Comparison of ENCODE assay signal across 29 cellular contexts in genomic region chr17:69734656-69735055, GRCh38.
A peak's percentile ranks its signal among the peaks of the same experiment; 100 is the strongest.
DNase-seq lines count a peak whose midpoint lies in the region; ATAC-seq and TF ChIP-seq lines count a peak whose summit lies in the region.
"Had no signal": no experiment of that assay in that cellular context is flagged by ENCODE, and none has a peak within 500 bp of the region (broad histone marks: within the 10 kb centered on the region; RNA-seq: fewer than 3 reads in every experiment).

No MANE protein-coding gene starts in this region.

- DNase-seq in SK-N-SH, result no peak
- no peak for DNase-seq in RWPE1 (ENCODE audit: low spot score)
- peak; percentile 78 for DNase-seq in islet precursor cell
- DNase-seq in colonic mucosa, result no peak
- DNase-seq in thyroid gland, result no peak
- DNase-seq: activated CD4-positive, alpha-beta T cell treated with anti-CD3 and anti-CD28 coated beads for 36 hours; activated CD8-positive, alpha-beta memory T cell treated with anti-CD3 and anti-CD28 coated beads for 24 hours; activated T-cell treated with anti-CD3 and anti-CD28 coated beads for 4 hours; anterior cingulate cortex; COR-L47; endodermal cell; foreskin keratinocyte; GF-D8; left cardiac atrium; NCI-H1105; NCI-H187; NCI-H510A treated with DMSO at 0.1 percent for 48 hours; stimulated activated CD4-positive, alpha-beta T cell treated with anti-CD3 and anti-CD28 coated beads, Interleukin-1b, Interleukin-23, amount 100 ng/mL, for 48 hours; stimulated activated naive CD8-positive, alpha-beta T cell treated with anti-CD3 and anti-CD28 coated beads, Interleukin-15, Interleukin-2, amounts not matched to agents 100 U/mL and 50 U/mL, for 24 hours had no signal

- H3K9me3 ChIP-seq in SK-N-SH (no peaks in the 10 kb centered on the region), skeletal muscle tissue (ENCODE audit: control insufficient read depth in 3 of 3, low read length in 3 of 3) (no peaks in the 10 kb centered on the region), colonic mucosa (no peaks in the 10 kb centered on the region), thyroid gland (no peaks in the 10 kb centered on the region)

- H3K9me2 ChIP-seq in SK-N-SH, result no peaks in the 10 kb centered on the region

- H3K27me3 ChIP-seq in SK-N-SH (ENCODE audit: insufficient read depth) (no peaks in the 10 kb centered on the region), skeletal muscle tissue (ENCODE audit: control insufficient read depth in 3 of 3, insufficient read depth in 3 of 3, low read length in 3 of 3) (no peaks in the 10 kb centered on the region), colonic mucosa (no peaks in the 10 kb centered on the region), thyroid gland (no peaks in the 10 kb centered on the region)
- H3K27me3 ChIP-seq: cardiac muscle cell, foreskin keratinocyte had no signal

- H4K20me1 ChIP-seq in SK-N-SH (ENCODE audit: insufficient read depth), result no peaks in the 10 kb centered on the region

- no peak overlapping the region for H3K9ac ChIP-seq in SK-N-SH
- no peak overlapping the region for H3K9ac ChIP-seq in skeletal muscle tissue (ENCODE audit: low read depth in 1 of 3, low read length in 3 of 3)
- no peak overlapping the region for H3K9ac ChIP-seq in colonic mucosa (ENCODE audit: low read depth in 2 of 2, low read length in 2 of 2)

- POLR2A ChIA-PET in SK-N-SH (lab: Yijun Ruan, JAX), result no interaction called here
- POLR2A ChIA-PET in RWPE1 (lab: Yijun Ruan, JAX; ENCODE audit: low non-redundant PET), result no interaction called here

- 71% methylated on average over 1 of the region's 1 CpG for WGBS in SK-N-SH (ENCODE audit: low lambda C conversion rate)
- 92 to 96% methylated on average over 1 of the region's 1 CpG for WGBS in thyroid gland, 2 donors

- no peak for TF ChIP-seq CTCF in SK-N-SH (IDR thresholded peaks at IDR 0.05)
- TF ChIP-seq CTCF in RWPE1 (conservative IDR thresholded peaks at IDR 0.05; ENCODE audit: low read depth), result no peak
- no peak for TF ChIP-seq CTCF in colonic mucosa (IDR thresholded peaks at IDR 0.05)
- no peak for TF ChIP-seq CTCF in thyroid gland (IDR thresholded peaks at IDR 0.05)

- no peak for TF ChIP-seq EP300 in SK-N-SH (IDR thresholded peaks at IDR 0.05; ENCODE audit: borderline replicate concordance in 1 of 2, low read depth in 1 of 2, low read length in 1 of 2)

- no peaks in the 10 kb centered on the region for H3K79me2 ChIP-seq in SK-N-SH (ENCODE audit: insufficient read depth)

- H3K27ac ChIP-seq in SK-N-SH (ENCODE audit: low read depth in 2 of 2, low read length in 1 of 2) (no peak overlapping the region), RWPE1 (peak overlapping the region; percentile 9; the same call in 1 of the 2 replicates), skeletal muscle tissue (ENCODE audit: low read depth, low read length) (peak overlapping the region; percentile 77), colonic mucosa (no peak overlapping the region), thyroid gland (no peak overlapping the region)
- H3K27ac ChIP-seq: 22Rv1, C4-2B, cardiac muscle cell, foreskin keratinocyte, VCaP had no signal

- H3K4me2 ChIP-seq in SK-N-SH, result no peak overlapping the region

- CTCF ChIA-PET in SK-N-SH (lab: Yijun Ruan, JAX), result no interaction called here
- CTCF ChIA-PET in RWPE1 (lab: Yijun Ruan, JAX), result interaction anchor here (0.6 to 1.8 kb wide), 3 partner anchors 128 to 802 kb away, joined by 3 to 5 read pairs (median 4); no protein-coding TSS in a partner anchor

- no peak for ATAC-seq in SK-N-SH treated with all-trans-retinoic acid at 6 μM for 48 hours
- ATAC-seq in GM19455 (IDR thresholded peaks at IDR 0.05; ENCODE audit: unreplicated experiment), result no peak
- ATAC-seq: activated CD4-positive, alpha-beta T cell treated with anti-CD3 and anti-CD28 coated beads for 36 hours; activated naive CD4-positive, alpha-beta T cell treated with anti-CD3 and anti-CD28 coated beads, Interleukin-2, amount 50 U/mL, for 72 hours; esophagus mucosa; stimulated activated naive CD8-positive, alpha-beta T cell treated with anti-CD3 and anti-CD28 coated beads, Interleukin-15, Interleukin-2, amounts not matched to agents 100 U/mL and 50 U/mL, for 24 hours had no signal

- no peak for TF ChIP-seq POLR2A in thyroid gland (IDR thresholded peaks at IDR 0.05)

- intact Hi-C loops in colonic mucosa (cut with DNase I), result no loop called here
- intact Hi-C loops in thyroid gland (cut with DNase I), result no loop called here

- no peak for TF ChIP-seq RAD21 in SK-N-SH (IDR thresholded peaks at IDR 0.05; ENCODE audit: low read length)

- no peaks in the 10 kb centered on the region for H3F3A ChIP-seq in SK-N-SH (replicated peaks; ENCODE audit: insufficient read depth)

- H3K4me1 ChIP-seq in SK-N-SH (ENCODE audit: control insufficient read depth in 1 of 2, insufficient read depth in 2 of 2, low read depth in 1 of 2, low read length in 1 of 2) (peaks cover 8 to 24% of the 10 kb centered on the region in 2 experiments; a peak in 3 of 4 replicates), skeletal muscle tissue (ENCODE audit: control insufficient read depth in 3 of 3, insufficient read depth in 3 of 3, low read length in 3 of 3) (peaks cover 12 to 17% (median 15%) of the 10 kb centered on the region in 3 donors), colonic mucosa (no peaks in the 10 kb centered on the region), thyroid gland (peaks cover 4 to 31% of the 10 kb centered on the region in 2 donors)

- H3K4me3 ChIP-seq in SK-N-SH (ENCODE audit: low read depth in 2 of 2, low read length in 1 of 2) (no peak overlapping the region), skeletal muscle tissue (ENCODE audit: low read length in 3 of 3) (no peak overlapping the region), colonic mucosa (no peak overlapping the region), thyroid gland (replicated peaks in 1 of 3) (no peak overlapping the region)
- H3K4me3 ChIP-seq: cardiac muscle cell, lung had no signal

- no peak overlapping the region for H2AFZ ChIP-seq in SK-N-SH (ENCODE audit: low read depth)

- H3K36me3 ChIP-seq in SK-N-SH (replicated peaks in 1 of 2; ENCODE audit: control insufficient read depth in 1 of 2, insufficient read depth in 2 of 2, low read length in 1 of 2) (no peaks in the 10 kb centered on the region), skeletal muscle tissue (ENCODE audit: control insufficient read depth in 3 of 3, insufficient read depth in 3 of 3, low read length in 3 of 3) (no peaks in the 10 kb centered on the region), colonic mucosa (no peaks in the 10 kb centered on the region), thyroid gland (no peaks in the 10 kb centered on the region)
- H3K36me3 ChIP-seq: cardiac muscle cell had no signal

TF ChIP-seq in SK-N-SH, 30 proteins besides CTCF, POLR2A, EP300 and RAD21:
- TF ChIP-seq ELF1 (IDR thresholded peaks at IDR 0.05) (no peak), PBX3 (IDR thresholded peaks at IDR 0.05) (peak; percentile 29; the same call in 1 of the 2 replicates), TCF12 (IDR thresholded peaks at IDR 0.05) (peak; percentile 16; the same call in 1 of the 2 replicates), JUND (IDR thresholded peaks at IDR 0.05) (no peak), SMC3 (IDR thresholded peaks at IDR 0.05; ENCODE audit: low read depth, low read length) (no peak), GABPA (IDR thresholded peaks at IDR 0.05; ENCODE audit: low read depth) (no peak)

TF ChIP-seq in SK-N-SH treated with all-trans-retinoic acid at 6 μM for 48 hours, 23 proteins besides CTCF, POLR2A, EP300 and RAD21:
- TF ChIP-seq TSHZ2 (CRISPR knock-in tag; IDR thresholded peaks at IDR 0.05) (no peak), CSDC2 (CRISPR knock-in tag; IDR thresholded peaks at IDR 0.05) (no peak), RARB (CRISPR knock-in tag; IDR thresholded peaks at IDR 0.05) (no peak), ZFP30 (CRISPR knock-in tag; IDR thresholded peaks at IDR 0.05) (no peak), PPARA (CRISPR knock-in tag; IDR thresholded peaks at IDR 0.05; ENCODE audit: borderline replicate concordance) (no peak), ARNTL (CRISPR knock-in tag; IDR thresholded peaks at IDR 0.05; ENCODE audit: borderline replicate concordance, low read depth) (no peak)

Comparison
In these comparisons a context has a peak if more than half of its experiments do, and no peak if none do; other contexts are left out.
1. H3K27ac ChIP-seq: peak in RWPE1 (single experiment) and skeletal muscle tissue (single experiment); none in SK-N-SH (0 of 2), colonic mucosa (single experiment) and thyroid gland (0 of 3).